20 cellular contexts compared by ENCODE assay signal in the genomic region with DNA sequence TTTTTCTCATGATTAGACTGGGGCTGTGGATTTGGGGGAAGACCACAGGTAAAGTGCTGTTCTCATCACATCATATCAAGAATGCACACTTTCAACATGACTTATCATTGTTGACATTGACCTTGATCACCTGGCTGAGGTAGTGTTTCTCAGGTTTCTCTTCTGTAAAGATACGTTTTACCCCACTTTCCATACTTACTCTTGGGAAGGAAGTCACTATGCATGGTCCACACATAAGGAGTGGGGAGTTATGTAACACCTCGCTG. TPM values are rescaled to one million over a fixed set of nuclear protein-coding genes. Genes with fewer than 3 reads are reported as not detected.
DNase-seq lines count a peak whose midpoint lies in the region; ATAC-seq, FAIRE-seq and TF ChIP-seq lines count a peak whose summit lies in the region.
"Had no signal": no experiment of that assay in that cellular context is flagged by ENCODE, and none has a peak within 500 bp of the region (broad histone marks: within the 10 kb centered on the region; RNA-seq: fewer than 3 reads in every experiment).

No MANE protein-coding gene starts in this region.

- H3K27me3 Mint-ChIP-seq in activated CD4-positive, alpha-beta T cell treated with anti-CD3 and anti-CD28 coated beads, Interleukin-2, amount 10 ng/mL, durations not matched to agents 24 days and 14 days, result no peaks in the 10 kb centered on the region
- H3K27me3 Mint-ChIP-seq in activated CD8-positive, alpha-beta T cell treated with anti-CD3 and anti-CD28 coated beads, Interleukin-2, amount 10 ng/mL, durations not matched to agents 7 days and 5 days (ENCODE audit: low read depth), result no peaks in the 10 kb centered on the region
- H3K27me3 Mint-ChIP-seq in naive thymus-derived CD4-positive, alpha-beta T cell, result no peaks in the 10 kb centered on the region
- H3K27me3 Mint-ChIP-seq in natural killer cell treated with Interleukin-12 subunit alpha and Interleukin-12 subunit beta and Interleukin-15 and Interleukin-18, amount 100 ng/mL, for 72 hours, result no peaks in the 10 kb centered on the region
- H3K27me3 Mint-ChIP-seq: dendritic cell treated with granulocyte-macrophage colony-stimulating factor and Interleukin-4, amounts not matched to agents 40 ng/mL and 50 ng/mL, for 4 days had no signal

- intact Hi-C loops in activated CD4-positive, alpha-beta T cell treated with anti-CD3 and anti-CD28 coated beads, Interleukin-2, amount 10 ng/mL, durations not matched to agents 24 days and 14 days (cut with micrococcal nuclease), result no loop called here
- intact Hi-C loops in naive thymus-derived CD4-positive, alpha-beta T cell (cut with micrococcal nuclease), result no loop called here

- peak overlapping the region; percentile 80 for H3K27ac Mint-ChIP-seq in activated CD4-positive, alpha-beta T cell treated with anti-CD3 and anti-CD28 coated beads, Interleukin-2, amount 10 ng/mL, durations not matched to agents 24 days and 14 days
- peak overlapping the region; percentile 26 for H3K27ac Mint-ChIP-seq in activated CD8-positive, alpha-beta T cell treated with anti-CD3 and anti-CD28 coated beads, Interleukin-2, amount 10 ng/mL, durations not matched to agents 7 days and 5 days
- peak overlapping the region in 7 of 9 donors; percentile 7 to 87 (median 22) for H3K27ac Mint-ChIP-seq in naive thymus-derived CD4-positive, alpha-beta T cell
- no peak overlapping the region for H3K27ac Mint-ChIP-seq in natural killer cell treated with Interleukin-12 subunit alpha and Interleukin-12 subunit beta and Interleukin-15 and Interleukin-18, amount 100 ng/mL, for 72 hours
- H3K27ac Mint-ChIP-seq: dendritic cell treated with granulocyte-macrophage colony-stimulating factor and Interleukin-4, amounts not matched to agents 40 ng/mL and 50 ng/mL, for 4 days had no signal

- POLR2A ChIA-PET in activated CD8-positive, alpha-beta T cell treated with anti-CD3 and anti-CD28 coated beads, Interleukin-2, amount 10 ng/mL, durations not matched to agents 7 days and 5 days (lab: Charles Lee), result interaction anchor here (1.7 kb wide), 1 partner anchor 103 kb away, joined by 6 read pairs; no protein-coding TSS in a partner anchor
- POLR2A ChIA-PET in naive thymus-derived CD4-positive, alpha-beta T cell (lab: Charles Lee), result interaction anchor here (3.3 kb wide), 1 partner anchor 9 kb away, joined by 24 read pairs; a partner anchor contains a TSS

- H3K27me3 ChIP-seq in naive thymus-derived CD4-positive, alpha-beta T cell (ENCODE audit: control insufficient read depth in 2 of 2, insufficient read depth in 2 of 2, low read length in 2 of 2), result no peaks in the 10 kb centered on the region
- H3K27me3 ChIP-seq: suprapubic skin had no signal

- peak overlapping the region; percentile 34 for H3K4me3 Mint-ChIP-seq in activated CD4-positive, alpha-beta T cell treated with anti-CD3 and anti-CD28 coated beads, Interleukin-2, amount 10 ng/mL, durations not matched to agents 24 days and 14 days
- no peak overlapping the region for H3K4me3 Mint-ChIP-seq in activated CD8-positive, alpha-beta T cell treated with anti-CD3 and anti-CD28 coated beads, Interleukin-2, amount 10 ng/mL, durations not matched to agents 7 days and 5 days
- peak overlapping the region; percentile 8 to 80 (median 66) for H3K4me3 Mint-ChIP-seq in naive thymus-derived CD4-positive, alpha-beta T cell
- H3K4me3 Mint-ChIP-seq in natural killer cell treated with Interleukin-12 subunit alpha and Interleukin-12 subunit beta and Interleukin-15 and Interleukin-18, amount 100 ng/mL, for 72 hours, result no peak overlapping the region
- H3K4me3 Mint-ChIP-seq: dendritic cell treated with granulocyte-macrophage colony-stimulating factor and Interleukin-4, amounts not matched to agents 40 ng/mL and 50 ng/mL, for 4 days had no signal

- FAIRE-seq in GM12892 (lab: Jason Lieb, UNC), result peak; percentile 14
- FAIRE-seq: A204.1, D721Med, TTC549 had no signal

- no peak for DNase-seq in activated CD4-positive, alpha-beta T cell treated with anti-CD3 and anti-CD28 coated beads, Interleukin-2, amount 10 ng/mL, durations not matched to agents 24 days and 14 days
- DNase-seq in activated CD4-positive, alpha-beta T cell treated with anti-CD3 and anti-CD28 coated beads, Interleukin-2, amount 50 U/mL, for 48 hours, result no peak
- DNase-seq in GM12892 (ENCODE audit: insufficient read length), result no peak
- DNase-seq in activated CD8-positive, alpha-beta T cell treated with anti-CD3 and anti-CD28 coated beads, Interleukin-2, amount 10 ng/mL, durations not matched to agents 7 days and 5 days, result no peak
- DNase-seq in naive thymus-derived CD4-positive, alpha-beta T cell, result no peak
- no peak for DNase-seq in natural killer cell treated with Interleukin-12 subunit alpha and Interleukin-12 subunit beta and Interleukin-15 and Interleukin-18, amount 100 ng/mL, for 72 hours (ENCODE audit: low spot score)
- DNase-seq in UCSD-AML1 (lab: John Stamatoyannopoulos, UW; ENCODE audit: unreplicated experiment), result no peak
- DNase-seq: activated CD4-positive, alpha-beta T cell treated with anti-CD3 and anti-CD28 coated beads, Interleukin-2, amount 50 U/mL, for 1 hour; amygdala; GM23248; IMR-90; NCI-H2171; NCI-H526; SW 1271 had no signal

- H3K27ac ChIP-seq in naive thymus-derived CD4-positive, alpha-beta T cell (ENCODE audit: low read depth, low read length), result no peak overlapping the region
- H3K27ac ChIP-seq: GM23248, suprapubic skin had no signal

- peaks cover 58% of the 10 kb centered on the region for H3K36me3 Mint-ChIP-seq in activated CD4-positive, alpha-beta T cell treated with anti-CD3 and anti-CD28 coated beads, Interleukin-2, amount 10 ng/mL, durations not matched to agents 24 days and 14 days (ENCODE audit: low read depth)
- peaks cover 45% of the 10 kb centered on the region for H3K36me3 Mint-ChIP-seq in activated CD8-positive, alpha-beta T cell treated with anti-CD3 and anti-CD28 coated beads, Interleukin-2, amount 10 ng/mL, durations not matched to agents 7 days and 5 days (ENCODE audit: low read depth)
- peaks cover 5 to 41% (median 38%) of the 10 kb centered on the region in 5 donors for H3K36me3 Mint-ChIP-seq in naive thymus-derived CD4-positive, alpha-beta T cell
- H3K36me3 Mint-ChIP-seq in natural killer cell treated with Interleukin-12 subunit alpha and Interleukin-12 subunit beta and Interleukin-15 and Interleukin-18, amount 100 ng/mL, for 72 hours, result no peaks in the 10 kb centered on the region

- peaks cover 29 to 69% of the 10 kb centered on the region in 2 donors for H3K4me1 ChIP-seq in naive thymus-derived CD4-positive, alpha-beta T cell (ENCODE audit: control insufficient read depth in 2 of 2, insufficient read depth in 2 of 2, low read length in 2 of 2)

- H3K4me1 Mint-ChIP-seq in activated CD4-positive, alpha-beta T cell treated with anti-CD3 and anti-CD28 coated beads, Interleukin-2, amount 10 ng/mL, durations not matched to agents 24 days and 14 days, result peaks cover 59% of the 10 kb centered on the region
- peaks cover 56% of the 10 kb centered on the region for H3K4me1 Mint-ChIP-seq in activated CD8-positive, alpha-beta T cell treated with anti-CD3 and anti-CD28 coated beads, Interleukin-2, amount 10 ng/mL, durations not matched to agents 7 days and 5 days (ENCODE audit: low read depth)
- H3K4me1 Mint-ChIP-seq in naive thymus-derived CD4-positive, alpha-beta T cell, result peaks cover 58 to 93% (median 90%) of the 10 kb centered on the region in 7 donors
- peaks cover 44 to 52% of the 10 kb centered on the region in 2 donors for H3K4me1 Mint-ChIP-seq in natural killer cell treated with Interleukin-12 subunit alpha and Interleukin-12 subunit beta and Interleukin-15 and Interleukin-18, amount 100 ng/mL, for 72 hours (ENCODE audit: low read depth in 2 of 2)

- no peaks in the 10 kb centered on the region for H3K9me3 Mint-ChIP-seq in activated CD4-positive, alpha-beta T cell treated with anti-CD3 and anti-CD28 coated beads, Interleukin-2, amount 10 ng/mL, durations not matched to agents 24 days and 14 days
- no peaks in the 10 kb centered on the region for H3K9me3 Mint-ChIP-seq in activated CD8-positive, alpha-beta T cell treated with anti-CD3 and anti-CD28 coated beads, Interleukin-2, amount 10 ng/mL, durations not matched to agents 7 days and 5 days (ENCODE audit: insufficient read depth)
- H3K9me3 Mint-ChIP-seq in naive thymus-derived CD4-positive, alpha-beta T cell, result peaks cover 0 to 2% (median 0%) of the 10 kb centered on the region in 11 donors
- H3K9me3 Mint-ChIP-seq in natural killer cell treated with Interleukin-12 subunit alpha and Interleukin-12 subunit beta and Interleukin-15 and Interleukin-18, amount 100 ng/mL, for 72 hours, result no peaks in the 10 kb centered on the region
- H3K9me3 Mint-ChIP-seq: dendritic cell treated with granulocyte-macrophage colony-stimulating factor and Interleukin-4, amounts not matched to agents 40 ng/mL and 50 ng/mL, for 4 days had no signal

- CTCF ChIA-PET in activated CD8-positive, alpha-beta T cell treated with anti-CD3 and anti-CD28 coated beads, Interleukin-2, amount 10 ng/mL, durations not matched to agents 7 days and 5 days (lab: Charles Lee), result interaction anchor here (0.9 to 3.3 kb wide), 3 partner anchors 8 to 27 kb away, joined by 3 to 15 read pairs (median 4); no protein-coding TSS in a partner anchor
- CTCF ChIA-PET in naive thymus-derived CD4-positive, alpha-beta T cell (lab: Charles Lee), result interaction anchor here (0.8 to 1.1 kb wide), 2 partner anchors 20 to 23 kb away, joined by 3 to 6 read pairs; no protein-coding TSS in a partner anchor

- no peak overlapping the region for H3K4me3 ChIP-seq in naive thymus-derived CD4-positive, alpha-beta T cell (ENCODE audit: low read length)
- H3K4me3 ChIP-seq: GM23248, suprapubic skin had no signal

- no peaks in the 10 kb centered on the region for H3K9me3 ChIP-seq in naive thymus-derived CD4-positive, alpha-beta T cell (ENCODE audit: control insufficient read depth in 2 of 3, low read length in 3 of 3)
- H3K9me3 ChIP-seq: suprapubic skin had no signal

- H3K36me3 ChIP-seq in naive thymus-derived CD4-positive, alpha-beta T cell (ENCODE audit: control insufficient read depth in 2 of 3, insufficient read depth in 3 of 3, low read length in 3 of 3), result peaks cover 0 to 13% (median 0%) of the 10 kb centered on the region in 3 experiments

- TF ChIP-seq POLR2A in GM12892 (IDR thresholded peaks at IDR 0.05; ENCODE audit: low read depth, low read length), result no peak

- ATAC-seq in activated CD8-positive, alpha-beta T cell treated with anti-CD3 and anti-CD28 coated beads, Interleukin-2, amount 10 ng/mL, durations not matched to agents 7 days and 5 days, result no peak
- no peak for ATAC-seq in naive thymus-derived CD4-positive, alpha-beta T cell
- no peak for ATAC-seq in natural killer cell treated with Interleukin-12 subunit alpha and Interleukin-12 subunit beta and Interleukin-15 and Interleukin-18, amount 100 ng/mL, for 72 hours
- ATAC-seq in GM21619 (IDR thresholded peaks at IDR 0.05; ENCODE audit: unreplicated experiment), result no peak

RNA-seq across cellular contexts. Expression of a gene that starts 9.8 kb away (rescaled TPM):
- total RNA-seq in activated CD4-positive, alpha-beta T cell treated with anti-CD3 and anti-CD28 coated beads, Interleukin-2, amount 10 ng/mL, durations not matched to agents 24 days and 14 days, result 114 and 122 TPM in 2 replicates
- polyA plus RNA-seq in GM12892 (2012; ENCODE audit: missing spikeins), result 2.3 TPM
- total RNA-seq in activated CD8-positive, alpha-beta T cell treated with anti-CD3 and anti-CD28 coated beads, Interleukin-2, amount 10 ng/mL, durations not matched to agents 7 days and 5 days, result 10 to 100 TPM; 47.2 TPM
- 100 to 1,000 TPM in 2 of 5 experiments, 10 to 100 TPM in 3; 53.0 to 136 (median 95.5) TPM for total RNA-seq in naive thymus-derived CD4-positive, alpha-beta T cell
- 100 to 1,000 TPM in 1 of 2 donors, 10 to 100 TPM in 1; 99.3 to 101 TPM for polyA plus RNA-seq in naive thymus-derived CD4-positive, alpha-beta T cell
- total RNA-seq in natural killer cell treated with Interleukin-12 subunit alpha and Interleukin-12 subunit beta and Interleukin-15 and Interleukin-18, amount 100 ng/mL, for 72 hours, result 10 to 100 TPM; 24.2 to 24.4 TPM

Comparison
In these comparisons a context has a peak if more than half of its experiments do, and no peak if none do; other contexts are left out.
1. H3K27ac Mint-ChIP-seq: peak in activated CD4-positive, alpha-beta T cell treated with anti-CD3 and anti-CD28 coated beads, Interleukin-2, amount 10 ng/mL, durations not matched to agents 24 days and 14 days (single experiment), activated CD8-positive, alpha-beta T cell treated with anti-CD3 and anti-CD28 coated beads, Interleukin-2, amount 10 ng/mL, durations not matched to agents 7 days and 5 days (single experiment) and naive thymus-derived CD4-positive, alpha-beta T cell (7 of 9); none in natural killer cell treated with Interleukin-12 subunit alpha and Interleukin-12 subunit beta and Interleukin-15 and Interleukin-18, amount 100 ng/mL, for 72 hours (0 of 2).
2. H3K4me3 Mint-ChIP-seq: peak in activated CD4-positive, alpha-beta T cell treated with anti-CD3 and anti-CD28 coated beads, Interleukin-2, amount 10 ng/mL, durations not matched to agents 24 days and 14 days (single experiment) and naive thymus-derived CD4-positive, alpha-beta T cell (10 of 10); none in activated CD8-positive, alpha-beta T cell treated with anti-CD3 and anti-CD28 coated beads, Interleukin-2, amount 10 ng/mL, durations not matched to agents 7 days and 5 days (single experiment) and natural killer cell treated with Interleukin-12 subunit alpha and Interleukin-12 subunit beta and Interleukin-15 and Interleukin-18, amount 100 ng/mL, for 72 hours (single experiment).